Comparison of ENCODE assay signal across 8 cellular contexts in the genomic region with DNA sequence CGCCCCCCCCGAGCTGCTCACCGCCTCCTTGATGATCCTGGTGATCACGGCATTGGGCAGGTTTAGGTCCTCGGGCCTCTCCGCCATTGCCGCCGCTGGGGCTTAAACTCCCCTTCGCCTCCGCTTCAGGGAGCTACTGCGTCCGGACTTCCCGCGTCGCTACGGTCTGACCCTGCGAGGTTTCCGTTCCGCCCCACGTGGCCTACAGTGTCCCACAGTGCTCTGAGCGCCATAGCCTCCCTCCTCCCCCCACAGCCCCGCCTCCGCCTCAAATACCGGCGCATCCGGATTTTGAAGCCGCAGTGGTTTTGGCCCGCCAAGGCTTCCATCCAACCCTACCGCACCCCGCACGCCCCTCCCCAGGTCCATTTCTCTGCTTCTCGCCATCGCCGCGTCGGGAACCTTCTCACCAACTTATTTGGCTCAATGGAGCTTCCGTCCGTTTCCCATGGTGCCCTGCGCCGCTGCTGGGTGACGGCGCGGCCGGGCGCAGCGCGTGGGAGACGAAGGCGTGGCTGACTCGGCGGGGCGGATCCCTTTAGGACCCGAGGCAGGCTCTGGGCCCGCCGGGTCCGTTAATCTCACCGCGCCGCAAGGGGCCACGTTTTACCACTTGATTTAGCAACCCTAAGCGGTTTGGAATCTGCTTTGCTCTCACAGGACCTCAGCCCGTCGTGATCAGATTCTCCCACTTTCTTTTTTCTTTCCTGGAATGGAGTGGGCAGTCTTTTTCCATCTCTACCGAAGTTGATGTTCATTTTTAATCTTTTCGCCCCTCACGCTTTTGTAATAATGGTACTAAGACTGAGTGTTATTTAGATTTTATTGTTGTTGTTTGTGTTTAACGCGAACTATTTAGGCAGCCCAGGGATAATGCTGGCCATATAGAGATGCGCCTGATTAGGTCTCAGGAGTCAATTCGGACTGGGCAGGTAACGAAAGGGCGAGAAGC. TPM values are rescaled to one million over a fixed set of nuclear protein-coding genes. Genes with fewer than 3 reads are reported as not detected.
DNase-seq lines count a peak whose midpoint lies in the region; ATAC-seq, FAIRE-seq and TF ChIP-seq lines count a peak whose summit lies in the region.

A gene with protein sequence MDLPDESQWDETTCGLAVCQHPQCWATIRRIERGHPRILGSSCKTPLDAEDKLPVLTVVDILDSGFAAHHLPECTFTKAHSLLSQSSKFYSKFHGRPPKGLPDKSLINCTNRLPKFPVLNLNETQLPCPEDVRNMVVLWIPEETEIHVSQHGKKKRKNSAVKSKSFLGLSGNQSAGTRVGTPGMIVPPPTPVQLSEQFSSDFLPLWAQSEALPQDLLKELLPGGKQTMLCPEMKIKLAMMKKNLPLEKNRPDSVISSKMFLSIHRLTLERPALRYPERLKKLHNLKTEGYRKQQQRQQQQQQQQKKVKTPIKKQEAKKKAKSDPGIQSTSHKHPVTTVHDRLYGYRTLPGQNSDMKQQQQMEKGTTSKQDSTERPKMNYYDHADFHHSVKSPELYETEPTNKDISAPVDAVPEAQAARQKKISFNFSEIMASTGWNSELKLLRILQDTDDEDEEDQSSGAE (plus strand): TSS at position 541 of the 952 bp plus-strand sequence. CDS start 2,747 bp downstream, outside the sequence.
A gene with protein sequence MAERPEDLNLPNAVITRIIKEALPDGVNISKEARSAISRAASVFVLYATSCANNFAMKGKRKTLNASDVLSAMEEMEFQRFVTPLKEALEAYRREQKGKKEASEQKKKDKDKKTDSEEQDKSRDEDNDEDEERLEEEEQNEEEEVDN (minus strand): TSS at position 469 of the 952 bp plus-strand sequence. CDS start 382 bp downstream, at position 87.

- H3K4me3 ChIP-seq in AG04449 (ENCODE audit: low read depth, low read length) (peak within 1 kb of the TSS; percentile 88), WERI-Rb-1 (ENCODE audit: low read depth, low read length) (peak within 1 kb of the TSS; percentile 82), mammary epithelial cell (replicated peaks in 1 of 3; ENCODE audit: insufficient read depth in 1 of 3, low read depth in 2 of 3, low read length in 3 of 3) (peak within 1 kb of the TSS; percentile 89 to 98 (median 97)), small intestine (ENCODE audit: low read depth in 1 of 2, low read length in 2 of 2) (peak within 1 kb of the TSS; percentile 70 to 73)

- H3K79me2 ChIP-seq in mammary epithelial cell (ENCODE audit: insufficient read depth, low read length), result peaks cover 33% of the 10 kb centered on the region

- under 1% methylated on average over 42 of the region's 72 CpGs for WGBS in mammary epithelial cell (ENCODE audit: low coverage, missing lambda C conversion rate)
- WGBS in small intestine, 3 donors, result 0 to 1% (median 0%) methylated on average over 69 to 72 of the region's 72 CpGs

- peak within 1 kb of the TSS; percentile 91 for H2AFZ ChIP-seq in mammary epithelial cell (ENCODE audit: low read depth, low read length)

- POLR2A ChIA-PET in AG04449 (lab: Yijun Ruan, JAX), result interaction anchor here (0.6 to 2.0 kb wide), 12 partner anchors 9 to 260 kb away, joined by 3 to 18 read pairs (median 4); a partner anchor contains a TSS

- H3K36me3 ChIP-seq in WERI-Rb-1 (peaks cover 39% of the 10 kb centered on the region), mammary epithelial cell (ENCODE audit: insufficient read depth, low read length) (peaks cover 14% of the 10 kb centered on the region), small intestine (ENCODE audit: control insufficient read depth in 2 of 2, insufficient read depth in 2 of 2, low read length in 2 of 2) (peaks cover 0 to 4% of the 10 kb centered on the region in 2 donors)

- H3K27ac ChIP-seq in WERI-Rb-1 (peak within 1 kb of the TSS; percentile 99), mammary epithelial cell (ENCODE audit: insufficient read depth, low read depth, low read length) (peak within 1 kb of the TSS; percentile 96), small intestine (ENCODE audit: low read depth in 1 of 2, low read length in 1 of 2) (peak within 1 kb of the TSS; percentile 77 to 96)

- TSS peak; percentile 96 for BruUV-seq in mammary epithelial cell (replicated peaks; lab: Mats Ljungman, UMichigan)

- CTCF ChIA-PET in AG04449 (lab: Yijun Ruan, JAX) (interaction anchor here (0.7 to 8.7 kb wide), 13 partner anchors 10 to 253 kb away, joined by 3 to 132 read pairs (median 7); a partner anchor contains a TSS), mammary epithelial cell (lab: Charles Lee; ENCODE audit: low non-redundant PET) (interaction anchor here (0.6 to 1.0 kb wide), 4 partner anchors 9 to 224 kb away, joined by 3 to 10 read pairs (median 3); a partner anchor contains a TSS)

- in situ Hi-C loops in mammary epithelial cell (cut with MboI; ENCODE audit: low sequenced_read_pairs in 2 of 2), result loop anchor here in 1 of 2 donors (25.0 kb wide), 1 partner anchor 498 kb away; no protein-coding TSS in a partner anchor

- H4K20me1 ChIP-seq in mammary epithelial cell (ENCODE audit: insufficient read depth, low read length), result no peaks in the 10 kb centered on the region

- ATAC-seq in GM18873 (IDR thresholded peaks at IDR 0.05; ENCODE audit: low FRiP score, unreplicated experiment) (peak; percentile 88), HG03135 (IDR thresholded peaks at IDR 0.05; ENCODE audit: unreplicated experiment) (peak; percentile 93)

- intact Hi-C loops in mammary epithelial cell (cut with micrococcal nuclease), result loop anchor here (1.0 to 2.0 kb wide), 3 partner anchors 9 to 190 kb away; a partner anchor contains a TSS

- TF ChIP-seq CTCF in AG04449 (IDR thresholded peaks at IDR 0.05; ENCODE audit: insufficient read depth, low read length, missing control alignments), result no peak
- no peak for TF ChIP-seq CTCF in WERI-Rb-1 (IDR thresholded peaks at IDR 0.05; ENCODE audit: low read depth, low read length)
- no peak for TF ChIP-seq CTCF in mammary epithelial cell (conservative IDR thresholded peaks at IDR 0.05 in 1 of 2, IDR thresholded peaks at IDR 0.05 in 1 of 2; ENCODE audit: extremely low read depth in 1 of 2, insufficient read depth in 1 of 2, low read depth in 1 of 2, low read length in 2 of 2)

- H3K27me3 ChIP-seq in WERI-Rb-1 (ENCODE audit: insufficient read depth, low read depth, severe bottlenecking) (no peaks in the 10 kb centered on the region), mammary epithelial cell (ENCODE audit: insufficient read depth, low read length) (no peaks in the 10 kb centered on the region), small intestine (ENCODE audit: control insufficient read depth in 2 of 2, insufficient read depth in 2 of 2, low read length in 2 of 2) (no peaks in the 10 kb centered on the region)

- dilution Hi-C loops in mammary epithelial cell (cut with HindIII; ENCODE audit: low sequenced_read_pairs), result no loop called here

- peaks cover 13% of the 10 kb centered on the region for H3K4me1 ChIP-seq in mammary epithelial cell (ENCODE audit: insufficient read depth, low read length)
- no peaks in the 10 kb centered on the region for H3K4me1 ChIP-seq in small intestine (ENCODE audit: control insufficient read depth in 2 of 2, insufficient read depth in 1 of 2, low read depth in 1 of 2, low read length in 1 of 2)

- peak within 1 kb of the TSS; percentile 95 for H3K9ac ChIP-seq in mammary epithelial cell (ENCODE audit: insufficient read depth, low read length)

- no peak for FAIRE-seq in small intestine (lab: Jason Lieb, UNC)

- peak within 1 kb of the TSS; percentile 86 for H3K4me2 ChIP-seq in mammary epithelial cell (ENCODE audit: insufficient read depth, low read depth, low read length)

- H3K9me3 ChIP-seq in WERI-Rb-1 (ENCODE audit: severe bottlenecking) (no peaks in the 10 kb centered on the region), mammary epithelial cell (replicated peaks; ENCODE audit: insufficient read depth, low read length) (no peaks in the 10 kb centered on the region), small intestine (ENCODE audit: control insufficient read depth, low read depth) (no peaks in the 10 kb centered on the region)

- DNase-seq in AG04449 (ENCODE audit: low read depth, low spot score) (peak; percentile 59), NCI-H2196 (lab: John Stamatoyannopoulos, UW; ENCODE audit: unreplicated experiment) (peak; percentile 97), WERI-Rb-1 (peak; percentile 99), mammary epithelial cell (peak; percentile 96), iPS-NIHi11 (ENCODE audit: low spot score) (peak; percentile 95), small intestine (peak; percentile 94)

RNA-seq across cellular contexts. Expression of the first gene that starts in this region (rescaled TPM):
- total RNA-seq in mammary epithelial cell, result under 1 TPM; 0.56 to 0.83 TPM
- 1.0 TPM for polyA plus RNA-seq in mammary epithelial cell
- not detected for polyA minus RNA-seq in mammary epithelial cell
- polyA plus RNA-seq in small intestine, result under 1 TPM in 2 of 3 donors, not detected in 1; 0.42 to 0.81 TPM

RNA-seq across cellular contexts. Expression of the second gene that starts in this region (rescaled TPM):
- 10 to 100 TPM; 42.8 to 50.2 TPM for total RNA-seq in mammary epithelial cell
- polyA plus RNA-seq in mammary epithelial cell (79.6 TPM), small intestine (10 to 100 TPM; 15.7 to 43.8 (median 19.5) TPM)
- polyA minus RNA-seq in mammary epithelial cell, result 39.5 TPM

Comparison
In these comparisons a context has a peak if more than half of its experiments do, and no peak if none do; other contexts are left out.
1. Peak in every context shown above with its lines: DNase-seq, ATAC-seq, H3K4me3 ChIP-seq and H3K27ac ChIP-seq.